In genomic region chr16:88703486-88704309, GRCh38 we compare ENCODE assay signal across 10 cellular contexts. TPM values are rescaled to one million over a fixed set of nuclear protein-coding genes. Genes with fewer than 3 reads are reported as not detected.
DNase-seq lines count a peak whose midpoint lies in the region; ATAC-seq and TF ChIP-seq lines count a peak whose summit lies in the region.
"Had no signal": no experiment of that assay in that cellular context is flagged by ENCODE, and none has a peak within 500 bp of the region (broad histone marks: within the 10 kb centered on the region; RNA-seq: fewer than 3 reads in every experiment).

No MANE protein-coding gene starts in this region.

- H3K4me1 ChIP-seq in left lung: peaks cover 43 to 86% of the 10 kb centered on the region in 2 donors

- peak; percentile 73 for DNase-seq in NK-92 treated with Interleukin-12 subunit alpha and Interleukin-12 subunit beta, amount 100 ng/mL, for 24 hours (lab: John Stamatoyannopoulos, UW)
- no peak for DNase-seq in NK-92 (lab: John Stamatoyannopoulos, UW; ENCODE audit: unreplicated experiment)
- peak; percentile 63 for DNase-seq in activated effector memory CD4-positive, alpha-beta T cell treated with Interleukin-2 at 50 U/mL for 16 hours
- peak in 1 of 2 donors; percentile 76 for DNase-seq in left lung
- peak; percentile 77 for DNase-seq in stimulated activated CD8-positive, alpha-beta memory T cell treated with anti-CD3 and anti-CD28 coated beads, Interleukin-4, amount 100 ng/mL, for 24 hours (ENCODE audit: low read depth)
- no peak for DNase-seq in NCI-H187 treated with DMSO at 0.1 percent for 48 hours (lab: John Stamatoyannopoulos, UW)
- DNase-seq in NCI-H2171 (lab: John Stamatoyannopoulos, UW): no peak

- no peaks in the 10 kb centered on the region for H3K27me3 ChIP-seq in left lung

- H3K9me3 ChIP-seq in left lung: no peaks in the 10 kb centered on the region

- H3K36me3 ChIP-seq in left lung: peaks cover 0 to 20% of the 10 kb centered on the region in 2 donors

- ATAC-seq in left lung (peak; percentile 3), HG02870 (IDR thresholded peaks at IDR 0.05; ENCODE audit: unreplicated experiment) (no peak)

- TF ChIP-seq CTCF in left lung (IDR thresholded peaks at IDR 0.05): no peak

- intact Hi-C loops in left lung (cut with DNase I): no loop called here

- H3K27ac ChIP-seq in left lung: peak overlapping the region; percentile 86 to 91
- H3K27ac ChIP-seq: 22Rv1 had no signal

- peak overlapping the region in 1 of 2 donors; percentile 92 for H3K4me3 ChIP-seq in left lung

RNA-seq across cellular contexts. Expression of gene RNF166, which starts 2.5 kb away (rescaled TPM):
- 10 to 100 TPM; 28.4 to 54.0 TPM for total RNA-seq in left lung

RNA-seq across cellular contexts. Expression of gene CTU2, which starts 2.6 kb away (rescaled TPM):
- 10 to 100 TPM; 15.4 to 19.8 TPM for total RNA-seq in left lung

RNA-seq across cellular contexts. Expression of gene SNAI3, which starts 17.4 kb away (rescaled TPM):
- 1 to 10 TPM; 1.9 to 2.3 TPM for total RNA-seq in left lung
- total RNA-seq: SK-MEL-5 had no signal

RNA-seq across cellular contexts. Expression of gene MVD, which starts 40.8 kb away (rescaled TPM):
- total RNA-seq in left lung: 100 to 1,000 TPM in 1 of 2 donors, 10 to 100 TPM in 1; 66.3 to 154 TPM

RNA-seq across cellular contexts. Expression of gene CYBA, which starts 52.8 kb away (rescaled TPM):
- total RNA-seq in left lung: 100 to 1,000 TPM; 243 to 396 TPM

Comparison
In these comparisons a context has a peak if more than half of its experiments do, and no peak if none do; other contexts are left out.
1. DNase-seq: peak in NK-92 treated with Interleukin-12 subunit alpha and Interleukin-12 subunit beta, amount 100 ng/mL, for 24 hours (single experiment), activated effector memory CD4-positive, alpha-beta T cell treated with Interleukin-2 at 50 U/mL for 16 hours (single experiment) and stimulated activated CD8-positive, alpha-beta memory T cell treated with anti-CD3 and anti-CD28 coated beads, Interleukin-4, amount 100 ng/mL, for 24 hours (single experiment); none in NK-92 (single experiment), NCI-H187 treated with DMSO at 0.1 percent for 48 hours (single experiment) and NCI-H2171 (single experiment).